In genomic region chr12:80707126-80707829, GRCh38 we compare ENCODE assay signal across 17 cellular contexts. TPM values are rescaled to one million over a fixed set of nuclear protein-coding genes. Genes with fewer than 3 reads are reported as not detected.
DNase-seq lines count a peak whose midpoint lies in the region; ATAC-seq and TF ChIP-seq lines count a peak whose summit lies in the region.
"Had no signal": no experiment of that assay in that cellular context is flagged by ENCODE, and none has a peak within 500 bp of the region (broad histone marks: within the 10 kb centered on the region; RNA-seq: fewer than 3 reads in every experiment).

Gene MYF6, plus strand, starts transcription at chr12:80707634. Its CDS starts 86 bp downstream, at chr12:80707720.

- no peak within 1 kb of the TSS for H4K8ac ChIP-seq in trophoblast cell (ENCODE audit: low read depth, low read length)

- H3K27ac ChIP-seq in trophoblast cell (ENCODE audit: low read depth, low read length) = no peak within 1 kb of the TSS
- H3K27ac ChIP-seq: body of pancreas, SJSA1, tibial artery had no signal

- H3K4me1 ChIP-seq in iPS-15b (ENCODE audit: control insufficient read depth, insufficient read depth, low read length) = peaks cover 24% of the 10 kb centered on the region
- H3K4me1 ChIP-seq in trophoblast cell (ENCODE audit: control insufficient read depth in 1 of 2, insufficient read depth in 2 of 2, low read length in 2 of 2) = peaks cover 7 to 11% of the 10 kb centered on the region in 2 experiments
- H3K4me1 ChIP-seq: body of pancreas, tibial artery had no signal

- no peak for ATAC-seq in HG03342 (IDR thresholded peaks at IDR 0.05; ENCODE audit: unreplicated experiment)
- no peak for ATAC-seq in GM21381 (IDR thresholded peaks at IDR 0.05; ENCODE audit: unreplicated experiment)
- ATAC-seq: body of pancreas had no signal

- H2AK5ac ChIP-seq in trophoblast cell (ENCODE audit: low read length) = no peak within 1 kb of the TSS

- H2BK12ac ChIP-seq in trophoblast cell (ENCODE audit: low read length) = no peak within 1 kb of the TSS

- no peak within 1 kb of the TSS for H4K12ac ChIP-seq in trophoblast cell (ENCODE audit: low read depth, low read length)

- in situ Hi-C loops in astrocyte of the cerebellum (cut with HindIII; ENCODE audit: low sequenced_read_pairs) = no loop called here

- no peak within 1 kb of the TSS for H3K14ac ChIP-seq in trophoblast cell (ENCODE audit: low read length)

- H3K23ac ChIP-seq in trophoblast cell (ENCODE audit: low read length) = no peak within 1 kb of the TSS

- TF ChIP-seq CTCF in GM06990 (IDR thresholded peaks at IDR 0.05; ENCODE audit: insufficient read depth, low read length, poor library complexity, severe bottlenecking) (no peak), astrocyte of the cerebellum (IDR thresholded peaks at IDR 0.05; ENCODE audit: low read depth, low read length, missing control alignments) (no peak)

- no peak within 1 kb of the TSS for H2BK120ac ChIP-seq in trophoblast cell (ENCODE audit: insufficient read depth, low read length, poor library complexity)

- DNase-seq in GM06990 (ENCODE audit: extremely low read depth, insufficient read length) (no peak), astrocyte of the cerebellum (ENCODE audit: low read depth) (no peak), trophoblast cell (no peak), activated gamma-delta T cell treated with Interleukin-2 at 50 U/mL for 16 hours (no peak), T-helper 1 cell (no peak)
- DNase-seq: activated CD8-positive, alpha-beta memory T cell treated with anti-CD3 and anti-CD28 coated beads for 24 hours; activated effector memory CD4-positive, alpha-beta T cell treated with Interleukin-2 at 50 U/mL for 16 hours; body of pancreas; DMS153; head of caudate nucleus; NCI-H1092 treated with DMSO at 0.1 percent for 48 hours; NCI-H345; tibial artery had no signal

- H2AFZ ChIP-seq in trophoblast cell (ENCODE audit: insufficient read depth, low read length, poor library complexity) = no peak within 1 kb of the TSS

- peak within 1 kb of the TSS; percentile 64 for H3K4me2 ChIP-seq in trophoblast cell (ENCODE audit: low read length)

- H3K4ac ChIP-seq in trophoblast cell (ENCODE audit: low read depth, low read length) = no peak within 1 kb of the TSS

- peak within 1 kb of the TSS; percentile 2; the same call in 1 of the 2 replicates for H3K4me3 ChIP-seq in GM06990 (replicated peaks; ENCODE audit: low read depth, low read length)
- peak within 1 kb of the TSS; percentile 18 for H3K4me3 ChIP-seq in astrocyte of the cerebellum (ENCODE audit: low read depth, low read length)
- peak within 1 kb of the TSS; percentile 47 for H3K4me3 ChIP-seq in iPS-15b (ENCODE audit: low read depth, low read length)
- H3K4me3 ChIP-seq in trophoblast cell (ENCODE audit: low read depth, low read length) = no peak within 1 kb of the TSS
- H3K4me3 ChIP-seq: body of pancreas, SJSA1, tibial artery had no signal

- no peaks in the 10 kb centered on the region for H3K79me2 ChIP-seq in trophoblast cell (ENCODE audit: control insufficient read depth, insufficient read depth, low read length, poor library complexity)

- H3K9me3 ChIP-seq in iPS-15b (ENCODE audit: control insufficient read depth, insufficient read depth, low read length) = no peaks in the 10 kb centered on the region
- peaks cover 3% of the 10 kb centered on the region for H3K9me3 ChIP-seq in trophoblast cell (ENCODE audit: insufficient read depth, low read depth, low read length)
- H3K9me3 ChIP-seq: body of pancreas, SJSA1, tibial artery had no signal

- H3K9ac ChIP-seq in iPS-15b (ENCODE audit: low read depth, low read length) (no peak within 1 kb of the TSS), trophoblast cell (ENCODE audit: low read length) (no peak within 1 kb of the TSS)

- no peak within 1 kb of the TSS for H3K18ac ChIP-seq in trophoblast cell (ENCODE audit: low read length)

- H3K79me1 ChIP-seq in trophoblast cell (ENCODE audit: low read length) = no peaks in the 10 kb centered on the region

- H3K36me3 ChIP-seq in GM06990 (ENCODE audit: control insufficient read depth, insufficient read depth, low read length) (no peaks in the 10 kb centered on the region), iPS-15b (ENCODE audit: control insufficient read depth, insufficient read depth, low read length) (no peaks in the 10 kb centered on the region), trophoblast cell (ENCODE audit: control insufficient read depth in 1 of 2, insufficient read depth in 2 of 2, low read length in 2 of 2) (no peaks in the 10 kb centered on the region)
- H3K36me3 ChIP-seq: SJSA1, tibial artery had no signal

- no peak within 1 kb of the TSS for H2BK5ac ChIP-seq in trophoblast cell (ENCODE audit: low read depth, low read length, poor library complexity)

- no peaks in the 10 kb centered on the region for H3K27me3 ChIP-seq in GM06990 (replicated peaks; ENCODE audit: control insufficient read depth, insufficient read depth, low read length)
- peaks cover 98% of the 10 kb centered on the region for H3K27me3 ChIP-seq in iPS-15b (ENCODE audit: control insufficient read depth, insufficient read depth, low read length)
- H3K27me3 ChIP-seq in trophoblast cell (ENCODE audit: insufficient read depth, low read length) = peaks cover 33% of the 10 kb centered on the region
- H3K27me3 ChIP-seq: body of pancreas had no signal

- no CpG with 5 or more reads among the region's 4 CpGs for WGBS in trophoblast cell (ENCODE audit: extremely low coverage, insufficient coverage, insufficient read length)

- H4K91ac ChIP-seq in trophoblast cell (ENCODE audit: low read depth, low read length) = no peak within 1 kb of the TSS

RNA-seq across cellular contexts. Expression of gene MYF6, which starts in this region (rescaled TPM):
- 1.6 and 1.7 TPM in 2 replicates for polyA plus RNA-seq in trophoblast cell (2013)
